ENCODE assay signal across 1 cellular context in genomic region chrX:55396836-55397235, GRCh38. TPM values are rescaled to one million over a fixed set of nuclear protein-coding genes. Genes with fewer than 3 reads are reported as not detected.
"Had no signal": no experiment of that assay in that cellular context is flagged by ENCODE, and none has a peak within 500 bp of the region (broad histone marks: within the 10 kb centered on the region; RNA-seq: fewer than 3 reads in every experiment).

No MANE protein-coding gene starts in this region.

RNA-seq across cellular contexts. Expression of gene MAGEH1, which starts 55.1 kb away (rescaled TPM):
- total RNA-seq: MCF 10A had no signal
